12 cellular contexts compared by ENCODE assay signal in genomic region chr19:55189424-55189823, GRCh38. TPM values are rescaled to one million over a fixed set of nuclear protein-coding genes. Genes with fewer than 3 reads are reported as not detected.
DNase-seq lines count a peak whose midpoint lies in the region; ATAC-seq and TF ChIP-seq lines count a peak whose summit lies in the region.
"Had no signal": no experiment of that assay in that cellular context is flagged by ENCODE, and none has a peak within 500 bp of the region (broad histone marks: within the 10 kb centered on the region; RNA-seq: fewer than 3 reads in every experiment).

No MANE protein-coding gene starts in this region.

- ATAC-seq in right lobe of liver (peak; percentile 31 to 70 (median 58)), HG02642 (IDR thresholded peaks at IDR 0.05; ENCODE audit: poor library complexity, unreplicated experiment) (no peak)

- H3K4me1 ChIP-seq in right lobe of liver = no peaks in the 10 kb centered on the region
- no peaks in the 10 kb centered on the region for H3K4me1 ChIP-seq in effector memory CD4-positive, alpha-beta T cell (ENCODE audit: control insufficient read depth, insufficient read depth, low read length, poor library complexity, severe bottlenecking)

- H3K4me3 ChIP-seq in AG04450 (ENCODE audit: low read depth, low read length) (no peak overlapping the region), right lobe of liver (no peak overlapping the region)
- H3K4me3 ChIP-seq in effector memory CD4-positive, alpha-beta T cell (ENCODE audit: insufficient read depth, low read depth, low read length, poor library complexity, severe bottlenecking) = no peak overlapping the region

- H3K27ac ChIP-seq in AG04450 (ENCODE audit: low read depth, low read length) = peak overlapping the region; percentile 73
- H3K27ac ChIP-seq in caudate nucleus (ENCODE audit: low read depth, low read length) = peak overlapping the region; percentile 36
- H3K27ac ChIP-seq in right lobe of liver = peak overlapping the region in 1 of 3 donors; percentile 13
- H3K27ac ChIP-seq in effector memory CD4-positive, alpha-beta T cell (ENCODE audit: insufficient read depth, low read length, poor library complexity, severe bottlenecking) = no peak overlapping the region

- H3K27me3 ChIP-seq in AG04450 (ENCODE audit: control insufficient read depth, insufficient read depth, low read length) = peaks cover 10% of the 10 kb centered on the region
- H3K27me3 ChIP-seq in right lobe of liver = no peaks in the 10 kb centered on the region
- H3K27me3 ChIP-seq in effector memory CD4-positive, alpha-beta T cell (replicated peaks; ENCODE audit: control insufficient read depth, insufficient read depth, low read length, poor library complexity, severe bottlenecking) = no peaks in the 10 kb centered on the region

- WGBS in right lobe of liver (ENCODE audit: insufficient coverage, low coverage, low lambda C conversion rate, missing lambda C conversion rate) = 87% methylated on average over 14 of the region's 15 CpGs

- POLR2A ChIA-PET in AG04450 (lab: Yijun Ruan, JAX) = interaction anchor here (0.6 to 1.1 kb wide), 4 partner anchors 20 to 981 kb away, joined by 3 to 5 read pairs (median 3); partner anchors contain the start of gene PTPRH

- H3K36me3 ChIP-seq in right lobe of liver = no peaks in the 10 kb centered on the region
- H3K36me3 ChIP-seq in effector memory CD4-positive, alpha-beta T cell (ENCODE audit: control insufficient read depth, insufficient read depth, low read length) = no peaks in the 10 kb centered on the region

- H3K9me3 ChIP-seq in AG04450 (ENCODE audit: control insufficient read depth, insufficient read depth, low read length) (no peaks in the 10 kb centered on the region; the same call in 1 of the 2 replicates), right lobe of liver (no peaks in the 10 kb centered on the region)
- no peaks in the 10 kb centered on the region for H3K9me3 ChIP-seq in effector memory CD4-positive, alpha-beta T cell (ENCODE audit: control insufficient read depth, low read length)

- TF ChIP-seq CTCF in AG04450 (IDR thresholded peaks at IDR 0.05; ENCODE audit: low read depth, low read length) (no peak), right lobe of liver (IDR thresholded peaks at IDR 0.05) (no peak)

- TF ChIP-seq POLR2A in right lobe of liver (IDR thresholded peaks at IDR 0.05) = no peak

- intact Hi-C loops in right lobe of liver (cut with DNase I) = no loop called here

- DNase-seq in AG04450 (ENCODE audit: low read depth, low spot score) = peak; percentile 73
- peak; percentile 94 for DNase-seq in NCI-H460 (ENCODE audit: extremely low read depth, low read depth)
- peak in 42 of 61 donors; percentile 4 to 88 (median 48) for DNase-seq in caudate nucleus (lab: John Stamatoyannopoulos, UW)
- peak in 1 of 3 donors; percentile 50 for DNase-seq in right lobe of liver
- DNase-seq in activated effector memory CD4-positive, alpha-beta T cell treated with Interleukin-2 at 50 U/mL for 16 hours = no peak
- no peak for DNase-seq in activated T-cell treated with anti-CD3 and anti-CD28 coated beads, Interleukin-2, amount 50 U/mL, for 48 hours
- no peak for DNase-seq in effector memory CD4-positive, alpha-beta T cell
- DNase-seq: activated naive CD4-positive, alpha-beta T cell; Calu3; KG1; stimulated activated CD4-positive, alpha-beta T cell treated with anti-CD3 and anti-CD28 coated beads, Interleukin-4, amount 100 ng/mL, for 24 hours had no signal

- CTCF ChIA-PET in AG04450 (lab: Charles Lee) = interaction anchor here (0.6 kb wide), 1 partner anchor 278 kb away, joined by 3 read pairs; no protein-coding TSS in a partner anchor

RNA-seq across cellular contexts. Expression of gene SYT5, which starts 9.3 kb away (rescaled TPM):
- polyA plus RNA-seq in AG04450 (2011; rRNA removed) = 0.06 and 0.15 TPM in 2 replicates
- polyA minus RNA-seq in AG04450 (2011; rRNA and poly(A)+ RNA removed) = 0.41 TPM in 1 of 2 replicates, not detected in the other
- 0.20 and 0.30 TPM in 2 replicates for total RNA-seq in NCI-H460 (2014; rRNA removed; shearing (Covaris generic))
- polyA plus RNA-seq in NCI-H460 (2014; cell fraction: nucleus; rRNA removed) = 0.07 TPM in 1 of 2 replicates, not detected in the other
- 1 to 10 TPM in 1 of 6 experiments, under 1 TPM in 1, not detected in 4; 0.06 to 1.7 TPM for total RNA-seq in right lobe of liver

RNA-seq across cellular contexts. Expression of gene PTPRH, which starts 19.9 kb away (rescaled TPM):
- 1.3 and 1.9 TPM in 2 replicates for polyA plus RNA-seq in AG04450 (2011; rRNA removed)
- 4.1 and 5.3 TPM in 2 replicates for polyA minus RNA-seq in AG04450 (2011; rRNA and poly(A)+ RNA removed)
- total RNA-seq in NCI-H460 (2014; rRNA removed; shearing (Covaris generic)) = 31.9 and 34.0 TPM in 2 replicates
- 15.6 and 31.0 TPM in 2 replicates for polyA plus RNA-seq in NCI-H460 (2014; cell fraction: nucleus; rRNA removed)
- 10 to 100 TPM in 3 of 6 experiments, 1 to 10 TPM in 3; 4.2 to 25.9 (median 12.9) TPM for total RNA-seq in right lobe of liver

RNA-seq across cellular contexts. Expression of gene DNAAF3, which starts 23.0 kb away (rescaled TPM):
- 0.21 TPM in 1 of 2 replicates, not detected in the other for polyA plus RNA-seq in AG04450 (2011; rRNA removed)
- polyA minus RNA-seq in AG04450 (2011; rRNA and poly(A)+ RNA removed) = 0.32 TPM in 1 of 2 replicates, not detected in the other
- 7.8 and 8.9 TPM in 2 replicates for total RNA-seq in NCI-H460 (2014; rRNA removed; shearing (Covaris generic))
- polyA plus RNA-seq in NCI-H460 (2014; cell fraction: nucleus; rRNA removed) = 15.7 and 17.5 TPM in 2 replicates
- total RNA-seq in right lobe of liver = 1 to 10 TPM in 2 of 6 experiments, under 1 TPM in 4; 0.22 to 4.3 (median 0.49) TPM

RNA-seq across cellular contexts. Expression of gene TNNI3, which starts 31.9 kb away (rescaled TPM):
- polyA plus RNA-seq in AG04450 (2011; rRNA removed) = 0.20 and 0.21 TPM in 2 replicates
- polyA minus RNA-seq in AG04450 (2011; rRNA and poly(A)+ RNA removed) = 0.61 TPM in 1 of 2 replicates, not detected in the other
- total RNA-seq in NCI-H460 (2014; rRNA removed; shearing (Covaris generic)) = 1.2 and 4.5 TPM in 2 replicates
- 4.6 and 30.9 TPM in 2 replicates for polyA plus RNA-seq in NCI-H460 (2014; cell fraction: nucleus; rRNA removed)
- under 1 TPM in 3 of 6 experiments, not detected in 3; 0.43 to 0.83 (median 0.62) TPM for total RNA-seq in right lobe of liver

RNA-seq across cellular contexts. Expression of gene TMEM86B, which starts 39.1 kb away (rescaled TPM):
- 0.87 and 1.2 TPM in 2 replicates for polyA plus RNA-seq in AG04450 (2011; rRNA removed)
- 0.83 and 1.1 TPM in 2 replicates for polyA minus RNA-seq in AG04450 (2011; rRNA and poly(A)+ RNA removed)
- 1.8 and 2.3 TPM in 2 replicates for total RNA-seq in NCI-H460 (2014; rRNA removed; shearing (Covaris generic))
- polyA plus RNA-seq in NCI-H460 (2014; cell fraction: nucleus; rRNA removed) = 6.5 and 8.9 TPM in 2 replicates
- total RNA-seq in right lobe of liver = 10 to 100 TPM in 5 of 6 experiments, 1 to 10 TPM in 1; 8.8 to 22.2 (median 14.0) TPM

Comparison
In these comparisons a context has a peak if more than half of its experiments do, and no peak if none do; other contexts are left out.
1. DNase-seq: peak in AG04450 (single experiment), NCI-H460 (single experiment) and caudate nucleus (42 of 61); none in activated effector memory CD4-positive, alpha-beta T cell treated with Interleukin-2 at 50 U/mL for 16 hours (single experiment), activated T-cell treated with anti-CD3 and anti-CD28 coated beads, Interleukin-2, amount 50 U/mL, for 48 hours (0 of 2) and effector memory CD4-positive, alpha-beta T cell (0 of 3).